Comparison of ENCODE assay signal across 10 cellular contexts in genomic region chr7:159027803-159028455, GRCh38.
DNase-seq lines count a peak whose midpoint lies in the region; ATAC-seq and TF ChIP-seq lines count a peak whose summit lies in the region.
"Had no signal": no experiment of that assay in that cellular context is flagged by ENCODE, and none has a peak within 500 bp of the region (broad histone marks: within the 10 kb centered on the region; RNA-seq: fewer than 3 reads in every experiment).

No MANE protein-coding gene starts in this region.

- H3K27me3 Mint-ChIP-seq in H9 (ENCODE audit: low read depth) = peaks cover 35% of the 10 kb centered on the region
- H3K27me3 Mint-ChIP-seq in activated CD8-positive, alpha-beta memory T cell treated with anti-CD3 and anti-CD28 coated beads, Interleukin-2, amount 10 ng/mL, durations not matched to agents 7 days and 5 days = peaks cover 16% of the 10 kb centered on the region

- H4K8ac ChIP-seq in H9 (replicated peaks; ENCODE audit: insufficient read length, low read depth, low read length) = no peak overlapping the region
- H4K8ac ChIP-seq in mesenchymal stem cell (ENCODE audit: low read length) = no peak overlapping the region

- H2AFZ ChIP-seq in H9 (ENCODE audit: low read length) (no peak overlapping the region), mesenchymal stem cell (ENCODE audit: low read depth, low read length) (no peak overlapping the region)

- H2BK120ac ChIP-seq in H9 (ENCODE audit: low read depth, low read length, poor library complexity, severe bottlenecking) (no peak overlapping the region), mesenchymal stem cell (ENCODE audit: low read depth, low read length) (no peak overlapping the region)

- no peak overlapping the region for H3K56ac ChIP-seq in H9 (ENCODE audit: insufficient read length, low read depth, low read length)

- no peaks in the 10 kb centered on the region; a peak in 1 of 7 replicates for H3K36me3 Mint-ChIP-seq in H9 (ENCODE audit: insufficient read depth in 1 of 3, low read depth in 3 of 3)
- no peaks in the 10 kb centered on the region for H3K36me3 Mint-ChIP-seq in activated CD8-positive, alpha-beta memory T cell treated with anti-CD3 and anti-CD28 coated beads, Interleukin-2, amount 10 ng/mL, durations not matched to agents 7 days and 5 days
- H3K36me3 Mint-ChIP-seq: natural killer cell had no signal

- H3K18ac ChIP-seq in H9 (ENCODE audit: insufficient read length, low read depth, low read length) (no peak overlapping the region), mesenchymal stem cell (ENCODE audit: low read depth in 1 of 2, low read length in 2 of 2) (no peak overlapping the region)

- no peaks in the 10 kb centered on the region for H3K79me2 ChIP-seq in H9 (ENCODE audit: insufficient read depth, low read length)

- no CpG with 5 or more reads among the region's 19 CpGs for WGBS in H9 (ENCODE audit: extremely low coverage, insufficient read length, low lambda C conversion rate)
- WGBS in mesenchymal stem cell = 83% methylated on average over 19 of the region's 19 CpGs

- no peak overlapping the region for H2BK12ac ChIP-seq in H9 (ENCODE audit: insufficient read length, low read depth, low read length)
- H2BK12ac ChIP-seq in mesenchymal stem cell (ENCODE audit: low read length in 2 of 2) = no peak overlapping the region

- no peak for TF ChIP-seq CTCF in H9 (conservative IDR thresholded peaks at IDR 0.05)

- no peaks in the 10 kb centered on the region for H4K20me1 ChIP-seq in H9 (ENCODE audit: control insufficient read depth, insufficient read depth, insufficient read length)

- no peak for ATAC-seq in activated CD8-positive, alpha-beta memory T cell treated with anti-CD3 and anti-CD28 coated beads, Interleukin-2, amount 10 ng/mL, durations not matched to agents 7 days and 5 days
- ATAC-seq: natural killer cell had no signal

- H3K9me3 ChIP-seq in H9 (ENCODE audit: control insufficient read depth, low read depth, low read length) (no peaks in the 10 kb centered on the region), mesenchymal stem cell (ENCODE audit: control insufficient read depth, low read length) (no peaks in the 10 kb centered on the region)

- H3K4me1 ChIP-seq in H9 (ENCODE audit: insufficient read depth, low read length) = no peaks in the 10 kb centered on the region
- peaks cover 72% of the 10 kb centered on the region for H3K4me1 ChIP-seq in mesenchymal stem cell (ENCODE audit: control insufficient read depth, insufficient read depth, low read depth, low read length)

- CTCF ChIA-PET in activated CD8-positive, alpha-beta memory T cell treated with anti-CD3 and anti-CD28 coated beads, Interleukin-2, amount 10 ng/mL, durations not matched to agents 7 days and 5 days (lab: Charles Lee) = no interaction called here

- DNase-seq in AG20443 (ENCODE audit: low spot score) (peak; percentile 80), H9 (peak; percentile 24), mesenchymal stem cell (no peak), H7 (no peak), NCI-H2081 treated with DMSO at 0.1 percent for 48 hours (lab: John Stamatoyannopoulos, UW) (no peak), Ammon's horn (ENCODE audit: low spot score) (no peak)
- DNase-seq in activated CD8-positive, alpha-beta memory T cell treated with anti-CD3 and anti-CD28 coated beads, Interleukin-2, amount 10 ng/mL, durations not matched to agents 7 days and 5 days = peak; percentile 38
- DNase-seq in stimulated activated CD4-positive, alpha-beta T cell treated with anti-CD3 and anti-CD28 coated beads, Interleukin-4, amount 100 ng/mL, for 1 hour = no peak
- DNase-seq: natural killer cell, NCI-H226 had no signal

- H4K5ac ChIP-seq in H9 (ENCODE audit: insufficient read length, low read depth, low read length) = no peak overlapping the region

- H3K4me2 ChIP-seq in H9 (ENCODE audit: insufficient read depth, insufficient read length, low read length) = no peak overlapping the region
- H3K4me2 ChIP-seq in mesenchymal stem cell (ENCODE audit: low read length, poor library complexity, severe bottlenecking) = no peak overlapping the region

- H3K79me1 ChIP-seq in H9 (ENCODE audit: insufficient read depth, low read depth, low read length, poor library complexity, severe bottlenecking) (no peaks in the 10 kb centered on the region), mesenchymal stem cell (replicated peaks; ENCODE audit: low read length, poor library complexity, severe bottlenecking) (no peaks in the 10 kb centered on the region)

- no peak overlapping the region for H4K91ac ChIP-seq in H9 (ENCODE audit: insufficient read length, low read depth, low read length)
- no peak overlapping the region for H4K91ac ChIP-seq in mesenchymal stem cell (ENCODE audit: low read length)

- H2BK20ac ChIP-seq in H9 (ENCODE audit: low read depth, low read length, poor library complexity, severe bottlenecking) = no peak overlapping the region

- H3K36me3 ChIP-seq in mesenchymal stem cell (ENCODE audit: control insufficient read depth in 1 of 2, insufficient read depth in 2 of 2, low read depth in 1 of 2, low read length in 2 of 2) (peaks cover 0 to 8% of the 10 kb centered on the region in 2 experiments), H7 (replicated peaks; ENCODE audit: control insufficient read depth, insufficient read depth, low read length) (no peaks in the 10 kb centered on the region)

- no peak overlapping the region for H3K23ac ChIP-seq in H9 (ENCODE audit: insufficient read length, low read depth, low read length)
- H3K23ac ChIP-seq in mesenchymal stem cell (ENCODE audit: low read length in 2 of 2) = no peak overlapping the region

- H3K14ac ChIP-seq in H9 (ENCODE audit: insufficient read depth, low read length) (no peak overlapping the region), mesenchymal stem cell (ENCODE audit: low read length in 2 of 2) (no peak overlapping the region)

- H2BK15ac ChIP-seq in H9 (ENCODE audit: low read depth, low read length) (no peak overlapping the region), mesenchymal stem cell (ENCODE audit: low read depth, poor library complexity, severe bottlenecking) (no peak overlapping the region)

- H3K27me3 ChIP-seq in H9 (ENCODE audit: insufficient read depth, low read length) (no peaks in the 10 kb centered on the region), mesenchymal stem cell (ENCODE audit: control insufficient read depth in 1 of 2, insufficient read depth in 1 of 2, low read length in 2 of 2) (peaks cover 0 to 61% of the 10 kb centered on the region in 2 experiments), H7 (ENCODE audit: control insufficient read depth, insufficient read depth, low read length) (peaks cover 4% of the 10 kb centered on the region)

- H3K9me3 Mint-ChIP-seq in H9 = no peaks in the 10 kb centered on the region; a peak in 2 of 5 replicates
- H3K9me3 Mint-ChIP-seq in activated CD8-positive, alpha-beta memory T cell treated with anti-CD3 and anti-CD28 coated beads, Interleukin-2, amount 10 ng/mL, durations not matched to agents 7 days and 5 days (ENCODE audit: low read depth) = no peaks in the 10 kb centered on the region
- H3K9me3 Mint-ChIP-seq: natural killer cell had no signal

- H3T11ph ChIP-seq in H9 (ENCODE audit: low read length) = no peak overlapping the region

- H3K4me1 Mint-ChIP-seq in H9 = peaks cover 32 to 50% of the 10 kb centered on the region in 2 experiments
- no peaks in the 10 kb centered on the region for H3K4me1 Mint-ChIP-seq in activated CD8-positive, alpha-beta memory T cell treated with anti-CD3 and anti-CD28 coated beads, Interleukin-2, amount 10 ng/mL, durations not matched to agents 7 days and 5 days

- H3K4ac ChIP-seq in H9 (ENCODE audit: low read depth, low read length) = no peak overlapping the region
- H3K4ac ChIP-seq in mesenchymal stem cell (ENCODE audit: low read depth in 1 of 2, low read length in 2 of 2) = no peak overlapping the region

- no peak overlapping the region for H3K4me3 Mint-ChIP-seq in H9
- no peak overlapping the region for H3K4me3 Mint-ChIP-seq in activated CD8-positive, alpha-beta memory T cell treated with anti-CD3 and anti-CD28 coated beads, Interleukin-2, amount 10 ng/mL, durations not matched to agents 7 days and 5 days
- H3K4me3 Mint-ChIP-seq: natural killer cell had no signal

- H3K4me3 ChIP-seq in mesenchymal stem cell (ENCODE audit: insufficient read depth in 1 of 2, low read depth in 1 of 2, low read length in 2 of 2) (no peak overlapping the region), H7 (ENCODE audit: insufficient read depth, low read depth, low read length) (no peak overlapping the region)

- peaks cover 5% of the 10 kb centered on the region for H3K23me2 ChIP-seq in H9 (ENCODE audit: insufficient read length, low read depth, low read length, poor library complexity, severe bottlenecking)

- H3K9ac ChIP-seq in H9 (ENCODE audit: extremely low read depth, insufficient read length, low read length) (no peak overlapping the region), mesenchymal stem cell (ENCODE audit: low read length) (no peak overlapping the region)

- H2AK5ac ChIP-seq in H9 (ENCODE audit: insufficient read length, low read length) (no peak overlapping the region), mesenchymal stem cell (ENCODE audit: low read length, severe bottlenecking) (peak overlapping the region; percentile 16)

- H3K27ac ChIP-seq in H9 (ENCODE audit: insufficient read length, low read depth, low read length) (no peak overlapping the region), mesenchymal stem cell (ENCODE audit: low read length, poor library complexity, severe bottlenecking) (peak overlapping the region; percentile 45)

- H2BK5ac ChIP-seq in H9 (ENCODE audit: insufficient read length, low read length) (no peak overlapping the region), mesenchymal stem cell (ENCODE audit: low read depth, low read length, poor library complexity, severe bottlenecking) (no peak overlapping the region)

- peak overlapping the region in 1 of 3 experiments; percentile 76; a peak in 1 of 7 replicates for H3K27ac Mint-ChIP-seq in H9
- H3K27ac Mint-ChIP-seq in activated CD8-positive, alpha-beta memory T cell treated with anti-CD3 and anti-CD28 coated beads, Interleukin-2, amount 10 ng/mL, durations not matched to agents 7 days and 5 days = no peak overlapping the region
- H3K27ac Mint-ChIP-seq: natural killer cell had no signal

Comparison
In these comparisons a context has a peak if more than half of its experiments do, and no peak if none do; other contexts are left out.
1. DNase-seq: peak in AG20443 (single experiment), H9 (single experiment) and activated CD8-positive, alpha-beta memory T cell treated with anti-CD3 and anti-CD28 coated beads, Interleukin-2, amount 10 ng/mL, durations not matched to agents 7 days and 5 days (single experiment); none in mesenchymal stem cell (single experiment), H7 (single experiment), NCI-H2081 treated with DMSO at 0.1 percent for 48 hours (single experiment), Ammon's horn (single experiment) and stimulated activated CD4-positive, alpha-beta T cell treated with anti-CD3 and anti-CD28 coated beads, Interleukin-4, amount 100 ng/mL, for 1 hour (single experiment).